13 cellular contexts compared by ENCODE assay signal in genomic region chr5:146082798-146083197, GRCh38. TPM values are rescaled to one million over a fixed set of nuclear protein-coding genes. Genes with fewer than 3 reads are reported as not detected.
DNase-seq lines count a peak whose midpoint lies in the region; ATAC-seq and TF ChIP-seq lines count a peak whose summit lies in the region.
"Had no signal": no experiment of that assay in that cellular context is flagged by ENCODE, and none has a peak within 500 bp of the region (broad histone marks: within the 10 kb centered on the region; RNA-seq: fewer than 3 reads in every experiment).

No MANE protein-coding gene starts in this region.

- peak; percentile 83 for ATAC-seq in GM21737 (IDR thresholded peaks at IDR 0.05; ENCODE audit: unreplicated experiment)
- peak; percentile 84 for ATAC-seq in HG03139 (IDR thresholded peaks at IDR 0.05; ENCODE audit: unreplicated experiment)

- WGBS in liver, result 49% methylated on average over 3 of the region's 3 CpGs
- WGBS in adrenal gland, 4 donors, result 89 to 93% (median 92%) methylated on average over 3 of the region's 3 CpGs

- TF ChIP-seq RAD21 in liver (IDR thresholded peaks at IDR 0.05), result no peak

- H3K4me1 ChIP-seq in liver (ENCODE audit: control insufficient read depth in 4 of 4, insufficient read depth in 4 of 4, low read length in 3 of 4) (peaks cover 0 to 4% (median 0%) of the 10 kb centered on the region in 4 donors), adrenal gland (replicated peaks in 1 of 2) (no peaks in the 10 kb centered on the region)

- H3K36me3 ChIP-seq in liver (ENCODE audit: control insufficient read depth in 4 of 4, insufficient read depth in 3 of 4, low read depth in 1 of 4, low read length in 3 of 4) (peaks cover 0 to 2% (median under 1%) of the 10 kb centered on the region in 4 donors), adrenal gland (replicated peaks in 1 of 2) (no peaks in the 10 kb centered on the region)

- no peaks in the 10 kb centered on the region for H3K27me3 ChIP-seq in liver (ENCODE audit: control insufficient read depth in 4 of 4, insufficient read depth in 4 of 4, low read length in 3 of 4)
- no peaks in the 10 kb centered on the region for H3K27me3 ChIP-seq in adrenal gland

- no peak for TF ChIP-seq CTCF in liver (IDR thresholded peaks at IDR 0.05; ENCODE audit: low read depth, low read length, missing input control)
- no peak for TF ChIP-seq CTCF in coronary artery (IDR thresholded peaks at IDR 0.05)
- no peak for TF ChIP-seq CTCF in adrenal gland (IDR thresholded peaks at IDR 0.05)

- TF ChIP-seq POLR2A in adrenal gland (IDR thresholded peaks at IDR 0.05), result no peak

- intact Hi-C loops in adrenal gland (cut with DNase I), result no loop called here

- H3K27ac ChIP-seq in liver (ENCODE audit: low read depth in 1 of 2, low read length in 2 of 2), result no peak overlapping the region
- no peak overlapping the region for H3K27ac ChIP-seq in coronary artery
- H3K27ac ChIP-seq in adrenal gland, result no peak overlapping the region

- no peaks in the 10 kb centered on the region for H3K9me3 ChIP-seq in liver (ENCODE audit: control insufficient read depth in 4 of 4, low read length in 3 of 4)
- H3K9me3 ChIP-seq in adrenal gland (replicated peaks in 1 of 3), result no peaks in the 10 kb centered on the region

- no peak overlapping the region for H3K9ac ChIP-seq in liver (ENCODE audit: low read depth in 1 of 2, low read length in 2 of 2)

- DNase-seq in GM19238 (ENCODE audit: insufficient read length, low spot score), result peak; percentile 23
- DNase-seq in activated effector memory CD4-positive, alpha-beta T cell treated with Interleukin-2 at 50 U/mL for 16 hours, result no peak
- no peak for DNase-seq in coronary artery (ENCODE audit: low spot score)
- DNase-seq in adrenal gland, result no peak
- no peak for DNase-seq in GDM1 (lab: John Stamatoyannopoulos, UW)
- DNase-seq: activated T-cell treated with anti-CD3 and anti-CD28 coated beads, Interleukin-2, amount 50 U/mL, for 48 hours; stimulated activated CD4-positive, alpha-beta T cell treated with anti-CD3 and anti-CD28 coated beads, Interleukin-1b, Interleukin-23, amount 100 ng/mL, for 48 hours had no signal

- H3K4me3 ChIP-seq in liver (ENCODE audit: low read depth in 1 of 3, low read length in 3 of 3), result no peak overlapping the region
- no peak overlapping the region for H3K4me3 ChIP-seq in coronary artery
- no peak overlapping the region for H3K4me3 ChIP-seq in adrenal gland

TF ChIP-seq in liver, 16 proteins besides CTCF, POLR2A, EP300 and RAD21:
- TF ChIP-seq TAF1 (conservative IDR thresholded peaks at IDR 0.05), result no peak
- no peak for TF ChIP-seq GABPA (IDR thresholded peaks at IDR 0.05 in 1 of 2, conservative IDR thresholded peaks at IDR 0.05 in 1 of 2)
- TF ChIP-seq SP1 (IDR thresholded peaks at IDR 0.05), result no peak
- TF ChIP-seq HNF4A (conservative IDR thresholded peaks at IDR 0.05), result peak in 1 of 2 donors; percentile 8
- peak; percentile 8 for TF ChIP-seq FOXA2 (IDR thresholded peaks at IDR 0.05)
- no peak for TF ChIP-seq REST (IDR thresholded peaks at IDR 0.05)
- no peak for TF ChIP-seq NR2F2 (IDR thresholded peaks at IDR 0.05)
- TF ChIP-seq ATF3 (IDR thresholded peaks at IDR 0.05), result no peak
- TF ChIP-seq ZBTB33 (IDR thresholded peaks at IDR 0.05), result no peak
- no peak for TF ChIP-seq HNF4G (IDR thresholded peaks at IDR 0.05)
- no peak for TF ChIP-seq JUND (IDR thresholded peaks at IDR 0.05)
- no peak for TF ChIP-seq FOXA1 (IDR thresholded peaks at IDR 0.05)
- TF ChIP-seq RXRA (IDR thresholded peaks at IDR 0.05), result peak; percentile 10 to 31
- no peak for TF ChIP-seq EGR1 (IDR thresholded peaks at IDR 0.05; ENCODE audit: low read depth in 2 of 2)
- TF ChIP-seq MAX (IDR thresholded peaks at IDR 0.05), result no peak
- TF ChIP-seq YY1 (IDR thresholded peaks at IDR 0.05), result no peak

RNA-seq across cellular contexts. Expression of gene PLAC8L1, which starts 22.6 kb away (rescaled TPM):
- not detected for total RNA-seq in liver
- under 1 TPM in 1 of 2 donors, not detected in 1; 0.28 TPM for polyA plus RNA-seq in liver
- total RNA-seq in adrenal gland, result under 1 TPM in 1 of 8 donors, not detected in 7; 0.56 TPM
- 1 to 10 TPM in 1 of 3 donors, under 1 TPM in 2; 0.37 to 1.2 (median 0.97) TPM for polyA plus RNA-seq in adrenal gland
- total RNA-seq: fibroblast of lung, kidney epithelial cell, subcutaneous adipose tissue had no signal
- polyA plus RNA-seq: fibroblast of lung had no signal
